13 cellular contexts compared by ENCODE assay signal in genomic region chr13:59479629-59480028, GRCh38.
DNase-seq lines count a peak whose midpoint lies in the region; ATAC-seq lines count a peak whose summit lies in the region.
"Had no signal": no experiment of that assay in that cellular context is flagged by ENCODE, and none has a peak within 500 bp of the region (broad histone marks: within the 10 kb centered on the region; RNA-seq: fewer than 3 reads in every experiment).

No MANE protein-coding gene starts in this region.

- H2AFZ ChIP-seq in neuron (ENCODE audit: low read depth, low read length) = peak overlapping the region; percentile 60

- H3K9ac ChIP-seq in NT2/D1 (ENCODE audit: insufficient read length, low read depth) = no peak overlapping the region

- in situ Hi-C loops in HAP-1 (cut with MboI; ENCODE audit: low sequenced_read_pairs) = no loop called here

- peaks cover 27% of the 10 kb centered on the region for H3K4me1 ChIP-seq in HAP-1
- H3K4me1 ChIP-seq in NT2/D1 (ENCODE audit: insufficient read depth, insufficient read length) = no peaks in the 10 kb centered on the region
- H3K4me1 ChIP-seq in neuron (ENCODE audit: insufficient read depth, low read length) = peaks cover 15% of the 10 kb centered on the region

- H3K4me3 ChIP-seq in HAP-1 = no peak overlapping the region
- no peak overlapping the region for H3K4me3 ChIP-seq in NT2/D1 (ENCODE audit: insufficient read length, low read depth)
- no peak overlapping the region for H3K4me3 ChIP-seq in neuron (ENCODE audit: low read length)

- DNase-seq in HAP-1 (ENCODE audit: low spot score in 2 of 2) = peak; percentile 38 to 43
- peak; percentile 49 for DNase-seq in NT2/D1 (ENCODE audit: low read depth, low spot score)
- DNase-seq in iPS DF 4.7 (ENCODE audit: extremely low read depth, low spot score) = peak; percentile 80
- no peak for DNase-seq in OCI-M2 (lab: John Stamatoyannopoulos, UW; ENCODE audit: unreplicated experiment)
- no peak for DNase-seq in EL
- DNase-seq: ACHN, AML-193, KBM-7, NCI-H2081, NCI-H510A treated with DMSO at 0.1 percent for 48 hours had no signal

- H3K9me3 ChIP-seq in HAP-1 = no peaks in the 10 kb centered on the region
- H3K9me3 ChIP-seq in NT2/D1 (ENCODE audit: insufficient read depth, low read length) = no peaks in the 10 kb centered on the region
- no peaks in the 10 kb centered on the region for H3K9me3 ChIP-seq in neuron (ENCODE audit: low read length)

- H3K36me3 ChIP-seq in HAP-1 (replicated peaks) (no peaks in the 10 kb centered on the region), NT2/D1 (ENCODE audit: insufficient read depth, insufficient read length, low read length) (no peaks in the 10 kb centered on the region), neuron (ENCODE audit: insufficient read depth, low read length) (no peaks in the 10 kb centered on the region)

- ATAC-seq in HG03280 (IDR thresholded peaks at IDR 0.05; ENCODE audit: unreplicated experiment) = no peak
- ATAC-seq: Panc1 had no signal

- H3K27me3 ChIP-seq in HAP-1 (ENCODE audit: low read depth) = no peaks in the 10 kb centered on the region
- no peaks in the 10 kb centered on the region for H3K27me3 ChIP-seq in NT2/D1 (ENCODE audit: insufficient read depth, insufficient read length)
- no peaks in the 10 kb centered on the region for H3K27me3 ChIP-seq in neuron (ENCODE audit: insufficient read depth, low read length)

Comparison
In these comparisons a context has a peak if more than half of its experiments do, and no peak if none do; other contexts are left out.
1. DNase-seq: peak in HAP-1 (2 of 2), NT2/D1 (single experiment) and iPS DF 4.7 (single experiment); none in OCI-M2 (single experiment) and EL (single experiment).